Comparison of ENCODE assay signal across 3 cellular contexts in the genomic region with DNA sequence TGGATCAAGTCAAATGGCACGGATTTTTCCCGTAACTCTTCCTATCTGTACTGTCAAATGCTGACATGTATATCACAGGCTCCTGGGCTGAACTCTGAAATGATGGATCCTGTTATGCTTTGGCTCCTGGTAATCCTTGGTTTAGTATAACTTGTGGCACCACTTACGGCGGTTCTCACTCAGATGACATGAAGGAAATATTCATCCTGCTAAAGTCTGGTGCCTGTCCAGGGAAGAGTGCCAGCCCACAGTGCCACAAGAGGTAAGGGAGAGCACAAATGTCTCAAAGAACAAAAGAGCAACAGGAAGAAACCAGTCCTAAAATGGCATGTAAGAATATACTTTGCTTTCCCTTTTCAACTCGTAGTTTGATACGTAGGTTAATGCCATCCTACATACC.
TF ChIP-seq lines count a peak whose summit lies in the region.

No MANE protein-coding gene starts in this region.

TF ChIP-seq in SK-N-SH treated with all-trans-retinoic acid at 6 μM for 48 hours, 23 proteins besides CTCF, POLR2A, EP300 and RAD21 (continued from another document):
- TF ChIP-seq, protein P1, sequence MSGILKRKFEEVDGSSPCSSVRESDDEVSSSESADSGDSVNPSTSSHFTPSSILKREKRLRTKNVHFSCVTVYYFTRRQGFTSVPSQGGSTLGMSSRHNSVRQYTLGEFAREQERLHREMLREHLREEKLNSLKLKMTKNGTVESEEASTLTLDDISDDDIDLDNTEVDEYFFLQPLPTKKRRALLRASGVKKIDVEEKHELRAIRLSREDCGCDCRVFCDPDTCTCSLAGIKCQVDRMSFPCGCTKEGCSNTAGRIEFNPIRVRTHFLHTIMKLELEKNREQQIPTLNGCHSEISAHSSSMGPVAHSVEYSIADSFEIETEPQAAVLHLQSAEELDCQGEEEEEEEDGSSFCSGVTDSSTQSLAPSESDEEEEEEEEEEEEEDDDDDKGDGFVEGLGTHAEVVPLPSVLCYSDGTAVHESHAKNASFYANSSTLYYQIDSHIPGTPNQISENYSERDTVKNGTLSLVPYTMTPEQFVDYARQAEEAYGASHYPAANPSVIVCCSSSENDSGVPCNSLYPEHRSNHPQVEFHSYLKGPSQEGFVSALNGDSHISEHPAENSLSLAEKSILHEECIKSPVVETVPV (CRISPR knock-in tag; IDR thresholded peaks at IDR 0.05), result no peak
- TF ChIP-seq, protein P2, sequence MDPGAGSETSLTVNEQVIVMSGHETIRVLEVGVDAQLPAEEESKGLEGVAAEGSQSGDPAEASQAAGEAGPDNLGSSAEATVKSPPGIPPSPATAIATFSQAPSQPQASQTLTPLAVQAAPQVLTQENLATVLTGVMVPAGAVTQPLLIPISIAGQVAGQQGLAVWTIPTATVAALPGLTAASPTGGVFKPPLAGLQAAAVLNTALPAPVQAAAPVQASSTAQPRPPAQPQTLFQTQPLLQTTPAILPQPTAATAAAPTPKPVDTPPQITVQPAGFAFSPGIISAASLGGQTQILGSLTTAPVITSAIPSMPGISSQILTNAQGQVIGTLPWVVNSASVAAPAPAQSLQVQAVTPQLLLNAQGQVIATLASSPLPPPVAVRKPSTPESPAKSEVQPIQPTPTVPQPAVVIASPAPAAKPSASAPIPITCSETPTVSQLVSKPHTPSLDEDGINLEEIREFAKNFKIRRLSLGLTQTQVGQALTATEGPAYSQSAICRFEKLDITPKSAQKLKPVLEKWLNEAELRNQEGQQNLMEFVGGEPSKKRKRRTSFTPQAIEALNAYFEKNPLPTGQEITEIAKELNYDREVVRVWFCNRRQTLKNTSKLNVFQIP (CRISPR knock-in tag; IDR thresholded peaks at IDR 0.05; ENCODE audit: borderline replicate concordance, low read depth), result no peak
- TF ChIP-seq OSR1 (CRISPR knock-in tag; IDR thresholded peaks at IDR 0.05), result no peak
- no peak for TF ChIP-seq RARB (CRISPR knock-in tag; IDR thresholded peaks at IDR 0.05)
- TF ChIP-seq ZFP30 (CRISPR knock-in tag; IDR thresholded peaks at IDR 0.05), result no peak
- TF ChIP-seq, protein P3, sequence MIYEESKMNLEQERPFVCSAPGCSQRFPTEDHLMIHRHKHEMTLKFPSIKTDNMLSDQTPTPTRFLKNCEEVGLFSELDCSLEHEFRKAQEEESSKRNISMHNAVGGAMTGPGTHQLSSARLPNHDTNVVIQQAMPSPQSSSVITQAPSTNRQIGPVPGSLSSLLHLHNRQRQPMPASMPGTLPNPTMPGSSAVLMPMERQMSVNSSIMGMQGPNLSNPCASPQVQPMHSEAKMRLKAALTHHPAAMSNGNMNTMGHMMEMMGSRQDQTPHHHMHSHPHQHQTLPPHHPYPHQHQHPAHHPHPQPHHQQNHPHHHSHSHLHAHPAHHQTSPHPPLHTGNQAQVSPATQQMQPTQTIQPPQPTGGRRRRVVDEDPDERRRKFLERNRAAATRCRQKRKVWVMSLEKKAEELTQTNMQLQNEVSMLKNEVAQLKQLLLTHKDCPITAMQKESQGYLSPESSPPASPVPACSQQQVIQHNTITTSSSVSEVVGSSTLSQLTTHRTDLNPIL (CRISPR knock-in tag; IDR thresholded peaks at IDR 0.05; ENCODE audit: low read depth), result no peak
- no peak for TF ChIP-seq ZNF8 (CRISPR knock-in tag; IDR thresholded peaks at IDR 0.05)
- no peak for TF ChIP-seq TOX (CRISPR knock-in tag; IDR thresholded peaks at IDR 0.05; ENCODE audit: borderline replicate concordance)

TF ChIP-seq in SK-N-SH, 30 proteins besides CTCF, POLR2A, EP300 and RAD21 (continued from another document):
- TF ChIP-seq RXRA (IDR thresholded peaks at IDR 0.05; ENCODE audit: borderline replicate concordance, low read depth) (no peak), REST (IDR thresholded peaks at IDR 0.05; ENCODE audit: low read depth, low read length) (no peak), GATA2 (CRISPR knock-in tag; IDR thresholded peaks at IDR 0.05) (no peak), SMC3 (IDR thresholded peaks at IDR 0.05; ENCODE audit: low read depth, low read length) (no peak), SIN3A (IDR thresholded peaks at IDR 0.05; ENCODE audit: borderline replicate concordance, low read depth, low read length) (no peak), RFX5 (IDR thresholded peaks at IDR 0.05; ENCODE audit: low read length) (no peak), RCOR1 (IDR thresholded peaks at IDR 0.05; ENCODE audit: low read length) (no peak), JUND (IDR thresholded peaks at IDR 0.05) (no peak), FOXM1 (IDR thresholded peaks at IDR 0.05; ENCODE audit: low read depth) (no peak)
- TF ChIP-seq, protein P4, sequence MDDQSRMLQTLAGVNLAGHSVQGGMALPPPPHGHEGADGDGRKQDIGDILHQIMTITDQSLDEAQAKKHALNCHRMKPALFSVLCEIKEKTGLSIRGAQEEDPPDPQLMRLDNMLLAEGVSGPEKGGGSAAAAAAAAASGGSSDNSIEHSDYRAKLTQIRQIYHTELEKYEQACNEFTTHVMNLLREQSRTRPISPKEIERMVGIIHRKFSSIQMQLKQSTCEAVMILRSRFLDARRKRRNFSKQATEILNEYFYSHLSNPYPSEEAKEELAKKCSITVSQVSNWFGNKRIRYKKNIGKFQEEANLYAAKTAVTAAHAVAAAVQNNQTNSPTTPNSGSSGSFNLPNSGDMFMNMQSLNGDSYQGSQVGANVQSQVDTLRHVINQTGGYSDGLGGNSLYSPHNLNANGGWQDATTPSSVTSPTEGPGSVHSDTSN (IDR thresholded peaks at IDR 0.05), result no peak

TF ChIP-seq in GM23338, 12 proteins besides CTCF, POLR2A, EP300 and RAD21 (continued from another document):
- TF ChIP-seq ZNF462 (CRISPR knock-in tag; IDR thresholded peaks at IDR 0.05), result no peak
- no peak for TF ChIP-seq NANOG (IDR thresholded peaks at IDR 0.05; ENCODE audit: borderline replicate concordance)
- no peak for TF ChIP-seq ZNF331 (CRISPR knock-in tag; IDR thresholded peaks at IDR 0.05; ENCODE audit: low read depth)
- TF ChIP-seq EZH2phosphoT487 (IDR thresholded peaks at IDR 0.05; ENCODE audit: unreplicated experiment), result no peak
- no peak for TF ChIP-seq POLR2AphosphoS5 (IDR thresholded peaks at IDR 0.05; ENCODE audit: low read depth)
- TF ChIP-seq ETS1 (IDR thresholded peaks at IDR 0.05), result no peak
- TF ChIP-seq JUNB (IDR thresholded peaks at IDR 0.05; ENCODE audit: unreplicated experiment), result no peak
- TF ChIP-seq ZNF114 (CRISPR knock-in tag; IDR thresholded peaks at IDR 0.05), result no peak
- no peak for TF ChIP-seq EZH2 (IDR thresholded peaks at IDR 0.05; ENCODE audit: low read depth, unreplicated experiment)
- TF ChIP-seq CREB1 (CRISPR knock-in tag; IDR thresholded peaks at IDR 0.05; ENCODE audit: low read depth), result no peak
